Comparison of ENCODE assay signal across 13 cellular contexts in genomic region chr1:11898831-11899467, GRCh38.
DNase-seq lines count a peak whose midpoint lies in the region; ATAC-seq lines count a peak whose summit lies in the region.
"Had no signal": no experiment of that assay in that cellular context is flagged by ENCODE, and none has a peak within 500 bp of the region (broad histone marks: within the 10 kb centered on the region; RNA-seq: fewer than 3 reads in every experiment).

No MANE protein-coding gene starts in this region.

- H3K9me3 Mint-ChIP-seq in stimulated activated naive B cell treated with anti-CD40 and anti-IgM and Interleukin-4, amounts not matched to agents 10 μg/mL and 1 μg/mL and 100 μg/mL, for 72 hours = no peaks in the 10 kb centered on the region
- H3K9me3 Mint-ChIP-seq: T-helper 2 cell treated with Interferon-gamma antibody and Interleukin-4, amounts not matched to agents 5 μg/mL and 100 μg/mL, for 36 hours had no signal

- H3K27me3 Mint-ChIP-seq in stimulated activated naive B cell treated with anti-CD40 and anti-IgM and Interleukin-4, amounts not matched to agents 10 μg/mL and 1 μg/mL and 100 μg/mL, for 72 hours = peaks cover 33 to 61% of the 10 kb centered on the region in 2 donors

- H3K4me3 Mint-ChIP-seq in stimulated activated naive B cell treated with anti-CD40 and anti-IgM and Interleukin-4, amounts not matched to agents 10 μg/mL and 1 μg/mL and 100 μg/mL, for 72 hours = no peak overlapping the region
- H3K4me3 Mint-ChIP-seq: T-helper 2 cell treated with Interferon-gamma antibody and Interleukin-4, amounts not matched to agents 5 μg/mL and 100 μg/mL, for 36 hours had no signal

- no peaks in the 10 kb centered on the region for H3K36me3 Mint-ChIP-seq in stimulated activated naive B cell treated with anti-CD40 and anti-IgM and Interleukin-4, amounts not matched to agents 10 μg/mL and 1 μg/mL and 100 μg/mL, for 72 hours

- no peak for ATAC-seq in stimulated activated naive B cell treated with anti-CD40 and anti-IgM and Interleukin-4, amounts not matched to agents 10 μg/mL and 1 μg/mL and 100 μg/mL, for 72 hours (replicated peaks)
- no peak for ATAC-seq in HG03159 (IDR thresholded peaks at IDR 0.05; ENCODE audit: unreplicated experiment)

- DNase-seq in stimulated activated CD4-positive, alpha-beta T cell treated with anti-CD3 and anti-CD28 coated beads, Interleukin-4, amount 100 ng/mL, for 1 hour = peak; percentile 32
- no peak for DNase-seq in stimulated activated CD4-positive, alpha-beta T cell treated with anti-CD3 and anti-CD28 coated beads, Interleukin-4, amount 100 ng/mL, for 4 hours
- DNase-seq in activated naive CD4-positive, alpha-beta T cell treated with Interleukin-2 at 50 U/mL for 16 hours = peak; percentile 17
- DNase-seq in iPS-NIHi7 (ENCODE audit: extremely low spot score) (peak; percentile 77), cerebellar cortex (ENCODE audit: low spot score) (no peak), GF-D8 (lab: John Stamatoyannopoulos, UW) (no peak)
- no peak for DNase-seq in stimulated activated naive B cell treated with anti-CD40 and anti-IgM and Interleukin-4, amounts not matched to agents 10 μg/mL and 1 μg/mL and 100 μg/mL, for 72 hours
- DNase-seq: DMS79, NCI-H146, NCI-H524 treated with DMSO at 0.1 percent for 48 hours, psoas muscle had no signal

- H3K4me1 Mint-ChIP-seq in stimulated activated naive B cell treated with anti-CD40 and anti-IgM and Interleukin-4, amounts not matched to agents 10 μg/mL and 1 μg/mL and 100 μg/mL, for 72 hours = peaks cover 2 to 3% of the 10 kb centered on the region in 2 donors

- H3K27ac Mint-ChIP-seq in stimulated activated naive B cell treated with anti-CD40 and anti-IgM and Interleukin-4, amounts not matched to agents 10 μg/mL and 1 μg/mL and 100 μg/mL, for 72 hours = no peak overlapping the region
- H3K27ac Mint-ChIP-seq: T-helper 2 cell treated with Interferon-gamma antibody and Interleukin-4, amounts not matched to agents 5 μg/mL and 100 μg/mL, for 36 hours had no signal

Comparison
In these comparisons a context has a peak if more than half of its experiments do, and no peak if none do; other contexts are left out.
1. DNase-seq: peak in stimulated activated CD4-positive, alpha-beta T cell treated with anti-CD3 and anti-CD28 coated beads, Interleukin-4, amount 100 ng/mL, for 1 hour (single experiment), activated naive CD4-positive, alpha-beta T cell treated with Interleukin-2 at 50 U/mL for 16 hours (single experiment) and iPS-NIHi7 (single experiment); none in stimulated activated CD4-positive, alpha-beta T cell treated with anti-CD3 and anti-CD28 coated beads, Interleukin-4, amount 100 ng/mL, for 4 hours (0 of 2), stimulated activated naive B cell treated with anti-CD40 and anti-IgM and Interleukin-4, amounts not matched to agents 10 μg/mL and 1 μg/mL and 100 μg/mL, for 72 hours (single experiment), cerebellar cortex (single experiment) and GF-D8 (single experiment).